Comparison of ENCODE assay signal across 23 cellular contexts in genomic region chr2:3478846-3479385, GRCh38.
"Had no signal": no experiment of that assay in that cellular context is flagged by ENCODE, and none has a peak within 500 bp of the region (broad histone marks: within the 10 kb centered on the region; RNA-seq: fewer than 3 reads in every experiment).

No MANE protein-coding gene starts in this region.

- H3K36me3 ChIP-seq: ovary had no signal

- FAIRE-seq: frontal cortex, islet of Langerhans had no signal

- DNase-seq: central memory CD4-positive, alpha-beta T cell; cortex of kidney; dorsolateral prefrontal cortex; effector CD8-positive, alpha-beta T cell; hypothalamus; kidney glomerular epithelial cell; left lung; mesenchymal stem cell; naive thymus-derived CD4-positive, alpha-beta T cell; nephron progenitor cell; stimulated activated CD4-positive, alpha-beta T cell treated with anti-CD3 and anti-CD28 coated beads, Interleukin-4, amount 100 ng/mL, for 24 hours; stimulated activated naive CD4-positive, alpha-beta T cell; stomach; substantia nigra; trophoblast cell had no signal

- H3K27me3 ChIP-seq: dorsolateral prefrontal cortex, heart left ventricle, left lung, ovary, stomach had no signal

- ATAC-seq: heart left ventricle; left lung; naive thymus-derived CD4-positive, alpha-beta T cell; right cardiac atrium had no signal

- H3K9me3 ChIP-seq: heart left ventricle, left lung, ovary, stomach, thoracic aorta had no signal

- H3K4me1 ChIP-seq: heart left ventricle, left lung, stomach had no signal

- H3K4me2 ChIP-seq: smooth muscle cell had no signal

- H3K27ac ChIP-seq: heart left ventricle, left lung, ovary, stomach, thoracic aorta had no signal

- H3K4me3 ChIP-seq: dorsolateral prefrontal cortex, heart left ventricle, left lung, lung, ovary, smooth muscle cell, stomach, thoracic aorta had no signal
